ENCODE assay signal across 35 cellular contexts in the genomic region with DNA sequence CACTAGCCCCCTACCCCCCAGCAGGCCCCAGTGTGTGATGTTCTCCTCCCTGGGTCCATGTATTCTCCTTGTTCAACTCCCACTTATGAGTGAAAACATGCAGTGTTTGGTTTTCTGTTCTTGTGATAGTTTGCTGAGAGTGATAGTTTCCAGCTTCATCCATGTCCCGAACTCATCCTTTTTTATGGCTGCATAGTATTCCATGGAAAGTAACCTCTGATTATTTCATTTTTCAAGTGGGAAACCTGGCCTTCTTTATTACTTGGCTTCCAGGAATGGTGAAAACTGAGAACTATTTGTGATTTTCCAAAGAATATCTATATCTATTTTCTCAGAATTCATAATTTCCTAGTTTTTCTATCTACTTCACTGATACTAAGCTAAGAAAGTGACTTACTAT.
"Had no signal": no experiment of that assay in that cellular context is flagged by ENCODE, and none has a peak within 500 bp of the region (broad histone marks: within the 10 kb centered on the region; RNA-seq: fewer than 3 reads in every experiment).

No MANE protein-coding gene starts in this region.

- H3K4me3 ChIP-seq: MG63 had no signal

- DNase-seq: Karpas-422, Kasumi-1, MG63, MM.1S, MV-4-11, NCI-H1048, NCI-H1092, NCI-H1092 treated with DMSO at 0.1 percent for 48 hours, NCI-H1105, NCI-H1105 treated with DMSO at 0.1 percent for 48 hours, NCI-H1417, NCI-H1417 treated with DMSO at 0.1 percent for 48 hours, NCI-H1436, NCI-H1436 treated with DMSO at 0.1 percent for 48 hours, NCI-H146, NCI-H1694, NCI-H1694 treated with DMSO at 0.1 percent for 48 hours, NCI-H187, NCI-H187 treated with DMSO at 0.1 percent for 48 hours, NCI-H1930, NCI-H2029, NCI-H2029 treated with DMSO at 0.1 percent for 48 hours, NCI-H2081, NCI-H2081 treated with DMSO at 0.1 percent for 48 hours, NCI-H2107, NCI-H2171, NCI-H2171 treated with DMSO at 0.1 percent for 48 hours, NCI-H2227 treated with DMSO at 0.1 percent for 48 hours, NCI-H226, NCI-H345, NCI-H446, NCI-H446 treated with DMSO at 0.1 percent for 48 hours, NCI-H510A, NCI-H510A treated with DMSO at 0.1 percent for 48 hours, NCI-H524 had no signal

- H3K9me3 ChIP-seq: MG63 had no signal

- H3K27me3 ChIP-seq: MG63 had no signal

- H3K36me3 ChIP-seq: MG63 had no signal
